ENCODE assay signal across 21 cellular contexts in the genomic region with DNA sequence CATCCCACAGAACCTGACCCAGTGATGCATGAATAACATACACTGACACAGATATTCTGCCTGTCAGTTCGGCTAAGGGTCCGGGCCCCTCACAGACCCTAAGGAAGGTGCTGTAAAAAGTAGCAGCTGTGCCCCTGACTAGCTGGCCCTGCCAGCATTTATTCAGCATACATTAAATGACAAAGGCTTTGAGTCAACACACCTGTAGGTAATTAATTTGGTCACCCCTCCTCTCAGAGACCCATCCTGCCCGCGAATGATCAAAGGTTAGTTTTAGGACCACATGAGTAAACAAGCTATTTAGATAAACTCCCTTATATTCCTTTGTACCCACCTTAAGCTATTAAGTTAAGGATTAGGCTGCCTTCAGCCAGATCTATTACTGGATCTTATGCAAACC.
DNase-seq lines count a peak whose midpoint lies in the region; ATAC-seq, FAIRE-seq and TF ChIP-seq lines count a peak whose summit lies in the region.
"Had no signal": no experiment of that assay in that cellular context is flagged by ENCODE, and none has a peak within 500 bp of the region (broad histone marks: within the 10 kb centered on the region; RNA-seq: fewer than 3 reads in every experiment).

No MANE protein-coding gene starts in this region.

- H2BK12ac ChIP-seq in H1 (ENCODE audit: low read depth, low read length), result no peak overlapping the region

- no peak overlapping the region for H2BK5ac ChIP-seq in H1 (ENCODE audit: low read depth, low read length)

- H3K27me3 ChIP-seq in GM23338 (ENCODE audit: insufficient read depth), result no peaks in the 10 kb centered on the region
- no peaks in the 10 kb centered on the region for H3K27me3 ChIP-seq in H1 (replicated peaks in 1 of 4; ENCODE audit: control insufficient read depth in 3 of 4, extremely low read depth in 1 of 4, insufficient read depth in 3 of 4, low read length in 3 of 4)
- H3K27me3 ChIP-seq in naive thymus-derived CD4-positive, alpha-beta T cell (ENCODE audit: control insufficient read depth in 2 of 2, insufficient read depth in 2 of 2, low read length in 2 of 2), result no peaks in the 10 kb centered on the region
- H3K27me3 ChIP-seq: BE2C, BLaER1 had no signal

- peaks cover 30% of the 10 kb centered on the region for H3K4me1 ChIP-seq in GM23338 (ENCODE audit: insufficient read depth)
- H3K4me1 ChIP-seq in H1 (replicated peaks in 1 of 4; ENCODE audit: control insufficient read depth in 3 of 4, insufficient read depth in 4 of 4, low read length in 3 of 4), result peaks cover 0 to 12% (median 4%) of the 10 kb centered on the region in 4 experiments; a peak in 3 of 7 replicates
- H3K4me1 ChIP-seq in naive thymus-derived CD4-positive, alpha-beta T cell (ENCODE audit: control insufficient read depth in 2 of 2, insufficient read depth in 2 of 2, low read length in 2 of 2), result no peaks in the 10 kb centered on the region
- H3K4me1 ChIP-seq: A549, BE2C, BLaER1 had no signal

- no peak overlapping the region for H3K9ac ChIP-seq in H1 (replicated peaks in 1 of 4; ENCODE audit: extremely low read depth in 1 of 4, low read depth in 3 of 4, low read length in 3 of 4)
- H3K9ac ChIP-seq: BLaER1 had no signal

- H4K91ac ChIP-seq in H1 (replicated peaks; ENCODE audit: insufficient read length, low read length), result no peak overlapping the region

- TF ChIP-seq EP300 in H1 (IDR thresholded peaks at IDR 0.05; ENCODE audit: borderline replicate concordance in 1 of 2, low read depth in 2 of 2, low read length in 2 of 2), result no peak

- no peak overlapping the region for H3K23ac ChIP-seq in H1 (ENCODE audit: insufficient read length)

- no peak for FAIRE-seq in H1 (lab: Jason Lieb, UNC)
- FAIRE-seq: A549, D721Med, G401.6, GM12891, GM19239 had no signal

- POLR2A ChIA-PET in H1 (lab: Charles Lee; ENCODE audit: partially characterized antibody), result interaction anchor here (0.6 kb wide), 1 partner anchor 26 kb away, joined by 5 read pairs; no protein-coding TSS in a partner anchor
- POLR2A ChIA-PET in naive thymus-derived CD4-positive, alpha-beta T cell (lab: Charles Lee), result no interaction called here

- no peak for ATAC-seq in GM23338
- ATAC-seq in naive thymus-derived CD4-positive, alpha-beta T cell, result no peak
- ATAC-seq: A549 had no signal

- CTCF ChIA-PET in H1 (lab: Charles Lee; ENCODE audit: partially characterized antibody), result interaction anchor here (2.0 kb wide), 1 partner anchor 9 kb away, joined by 12 read pairs; no protein-coding TSS in a partner anchor
- CTCF ChIA-PET in naive thymus-derived CD4-positive, alpha-beta T cell (lab: Charles Lee), result no interaction called here

- no peak overlapping the region for H4K5ac ChIP-seq in H1 (ENCODE audit: insufficient read length, low read depth, low read length)

- 86% methylated on average over 4 of the region's 4 CpGs; no CpG with 5 or more reads in 1 of the 2 experiments for WGBS in H1 (ENCODE audit: extremely low coverage in 1 of 2, insufficient coverage in 1 of 2, insufficient read length in 1 of 2, insufficient replicate concordance in 2 of 2, low coverage in 1 of 2, low lambda C conversion rate in 2 of 2, missing lambda C conversion rate in 1 of 2), 2 experiments

- H3K36me3 Mint-ChIP-seq in GM23338 (ENCODE audit: low read depth), result peaks cover 9% of the 10 kb centered on the region; the same call in 2 of the 3 replicates
- H3K36me3 Mint-ChIP-seq in naive thymus-derived CD4-positive, alpha-beta T cell, result no peaks in the 10 kb centered on the region
- H3K36me3 Mint-ChIP-seq in chondrocyte (ENCODE audit: low read depth), result no peaks in the 10 kb centered on the region
- H3K36me3 Mint-ChIP-seq: CD14-positive monocyte; CD4-positive, alpha-beta memory T cell; CD4-positive, CD25-positive, alpha-beta regulatory T cell; CD8-positive, alpha-beta memory T cell had no signal

- H2BK15ac ChIP-seq in H1 (ENCODE audit: low read length), result no peak overlapping the region

- no peak overlapping the region for H2BK120ac ChIP-seq in H1 (replicated peaks; ENCODE audit: low read depth, low read length)

- no peak overlapping the region for H3K14ac ChIP-seq in H1 (ENCODE audit: insufficient read length)

- DNase-seq in GM23338 (ENCODE audit: low spot score) (peak; percentile 19), H1 (ENCODE audit: low read depth in 1 of 2, low spot score in 2 of 2) (no peak), retina (peak; percentile 25), chondrocyte (ENCODE audit: low spot score) (no peak)
- no peak for DNase-seq in naive thymus-derived CD4-positive, alpha-beta T cell
- DNase-seq: BE2C; C1 segment of cervical spinal cord; CD4-positive, CD25-positive, alpha-beta regulatory T cell; CD8-positive, alpha-beta memory T cell; COR-L47; DMS79 treated with DMSO at 0.1 percent for 48 hours; GF-D8 had no signal

- H3K9me3 Mint-ChIP-seq in GM23338 (peaks cover 6% of the 10 kb centered on the region; the same call in 2 of the 3 replicates), chondrocyte (ENCODE audit: low read depth) (no peaks in the 10 kb centered on the region)
- peaks cover 0 to 4% (median 0%) of the 10 kb centered on the region in 11 donors for H3K9me3 Mint-ChIP-seq in naive thymus-derived CD4-positive, alpha-beta T cell

- H3K27me3 Mint-ChIP-seq in GM23338 (ENCODE audit: insufficient read depth, low read depth, poor library complexity) (peaks cover 2% of the 10 kb centered on the region), chondrocyte (ENCODE audit: low read depth) (peaks cover 3% of the 10 kb centered on the region)
- H3K27me3 Mint-ChIP-seq in naive thymus-derived CD4-positive, alpha-beta T cell, result peaks cover 0 to 5% (median 0%) of the 10 kb centered on the region in 5 donors
- H3K27me3 Mint-ChIP-seq: CD4-positive, alpha-beta memory T cell; CD4-positive, CD25-positive, alpha-beta regulatory T cell; CD8-positive, alpha-beta memory T cell had no signal

- no peak overlapping the region for H2BK20ac ChIP-seq in H1 (ENCODE audit: low read length)

- TF ChIP-seq POLR2A in H1 (IDR thresholded peaks at IDR 0.05; ENCODE audit: control extremely low read depth in 1 of 2, low read depth in 2 of 2, low read length in 2 of 2), result no peak

- no peaks in the 10 kb centered on the region for H4K20me1 ChIP-seq in GM23338 (replicated peaks; ENCODE audit: insufficient read depth)
- no peaks in the 10 kb centered on the region for H4K20me1 ChIP-seq in H1 (replicated peaks in 1 of 2; ENCODE audit: control insufficient read depth in 1 of 2, insufficient read depth in 2 of 2, low read length in 2 of 2)
- H4K20me1 ChIP-seq: BLaER1 had no signal

- no peaks in the 10 kb centered on the region for H3K9me3 ChIP-seq in H1 (ENCODE audit: insufficient read depth in 2 of 2, low read depth in 1 of 2, low read length in 1 of 2)
- no peaks in the 10 kb centered on the region for H3K9me3 ChIP-seq in naive thymus-derived CD4-positive, alpha-beta T cell (ENCODE audit: control insufficient read depth in 2 of 3, low read length in 3 of 3)
- H3K9me3 ChIP-seq: A549, BE2C, BLaER1 had no signal

- peaks cover 27% of the 10 kb centered on the region for H3K4me1 Mint-ChIP-seq in GM23338
- H3K4me1 Mint-ChIP-seq in naive thymus-derived CD4-positive, alpha-beta T cell, result no peaks in the 10 kb centered on the region
- no peaks in the 10 kb centered on the region for H3K4me1 Mint-ChIP-seq in chondrocyte (ENCODE audit: low read depth)
- H3K4me1 Mint-ChIP-seq: CD14-positive monocyte; CD4-positive, alpha-beta memory T cell; CD4-positive, CD25-positive, alpha-beta regulatory T cell; CD8-positive, alpha-beta memory T cell had no signal

- H3K79me2 ChIP-seq in GM23338 (replicated peaks; ENCODE audit: insufficient read depth), result no peaks in the 10 kb centered on the region
- H3K79me2 ChIP-seq in H1 (ENCODE audit: control insufficient read depth in 1 of 2, insufficient read depth in 2 of 2, low read length in 2 of 2), result no peaks in the 10 kb centered on the region; a peak in 1 of 4 replicates

- no peaks in the 10 kb centered on the region for H3K9me2 ChIP-seq in GM23338 (ENCODE audit: insufficient read depth)

- H3K27ac Mint-ChIP-seq in GM23338, result no peak overlapping the region
- H3K27ac Mint-ChIP-seq in naive thymus-derived CD4-positive, alpha-beta T cell, result no peak overlapping the region
- H3K27ac Mint-ChIP-seq in chondrocyte (ENCODE audit: unreplicated experiment), result no peak overlapping the region
- H3K27ac Mint-ChIP-seq: CD14-positive monocyte; CD4-positive, alpha-beta memory T cell; CD4-positive, CD25-positive, alpha-beta regulatory T cell; CD8-positive, alpha-beta memory T cell had no signal

- H3F3A ChIP-seq in GM23338 (replicated peaks; ENCODE audit: low read depth), result no peaks in the 10 kb centered on the region

- intact Hi-C loops in naive thymus-derived CD4-positive, alpha-beta T cell (cut with micrococcal nuclease), result no loop called here

- no peak overlapping the region for H2AK5ac ChIP-seq in H1 (ENCODE audit: low read depth, low read length)

- H3K4me3 Mint-ChIP-seq in GM23338 (no peak overlapping the region), chondrocyte (ENCODE audit: unreplicated experiment) (no peak overlapping the region)
- H3K4me3 Mint-ChIP-seq in naive thymus-derived CD4-positive, alpha-beta T cell, result no peak overlapping the region
- H3K4me3 Mint-ChIP-seq: CD14-positive monocyte; CD4-positive, alpha-beta memory T cell; CD4-positive, CD25-positive, alpha-beta regulatory T cell; CD8-positive, alpha-beta memory T cell had no signal

- H3K18ac ChIP-seq in H1 (ENCODE audit: extremely low read depth, low read length), result no peak overlapping the region

- no peak overlapping the region for H4K8ac ChIP-seq in H1 (ENCODE audit: extremely low read depth, insufficient read depth, low read length)

- H3K4me2 ChIP-seq in GM23338 (no peak overlapping the region), H1 (ENCODE audit: insufficient read depth in 1 of 2, low read depth in 2 of 2, low read length in 2 of 2) (no peak overlapping the region)
- H3K4me2 ChIP-seq: A549, BLaER1 had no signal

- no peak overlapping the region for H3K4ac ChIP-seq in H1 (replicated peaks; ENCODE audit: insufficient read length, low read depth, low read length)

- no peak overlapping the region for H3K27ac ChIP-seq in GM23338 (ENCODE audit: low read depth)
- H3K27ac ChIP-seq in H1 (ENCODE audit: low read depth, low read length), result no peak overlapping the region
- no peak overlapping the region for H3K27ac ChIP-seq in naive thymus-derived CD4-positive, alpha-beta T cell (ENCODE audit: low read depth, low read length)
- H3K27ac ChIP-seq: 22Rv1, A549, BLaER1 had no signal

- H3K4me3 ChIP-seq in GM23338 (no peak overlapping the region), H1 (ENCODE audit: extremely low read depth in 1 of 4, insufficient read depth in 2 of 4, low read depth in 3 of 4, low read length in 4 of 4) (no peak overlapping the region)
- H3K4me3 ChIP-seq in naive thymus-derived CD4-positive, alpha-beta T cell (ENCODE audit: low read length), result no peak overlapping the region
- H3K4me3 ChIP-seq: A549, BLaER1 had no signal

- H2AFZ ChIP-seq in GM23338 (no peak overlapping the region), H1 (ENCODE audit: low read length) (no peak overlapping the region)

- no peaks in the 10 kb centered on the region for H3K23me2 ChIP-seq in H1 (ENCODE audit: low read depth, low read length)

- H3K79me1 ChIP-seq in H1 (ENCODE audit: low read depth, low read length), result no peaks in the 10 kb centered on the region

- TF ChIP-seq CTCF in GM23338 (conservative IDR thresholded peaks at IDR 0.05; ENCODE audit: low read depth in 2 of 2) (no peak), H1 (IDR thresholded peaks at IDR 0.05; ENCODE audit: control extremely low read depth in 1 of 3, insufficient read depth in 1 of 3, low read depth in 1 of 3, low read length in 3 of 3) (no peak), chondrocyte (IDR thresholded peaks at IDR 0.05) (no peak)

- TF ChIP-seq RAD21 in H1 (IDR thresholded peaks at IDR 0.05 in 1 of 2, conservative IDR thresholded peaks at IDR 0.05 in 1 of 2; ENCODE audit: low read depth in 2 of 2, low read length in 2 of 2), result no peak

- H3K36me3 ChIP-seq in GM23338 (ENCODE audit: insufficient read depth), result no peaks in the 10 kb centered on the region
- H3K36me3 ChIP-seq in H1 (ENCODE audit: control insufficient read depth in 2 of 4, insufficient read depth in 4 of 4, low read length in 3 of 4), result no peaks in the 10 kb centered on the region
- no peaks in the 10 kb centered on the region for H3K36me3 ChIP-seq in naive thymus-derived CD4-positive, alpha-beta T cell (ENCODE audit: control insufficient read depth in 2 of 3, insufficient read depth in 3 of 3, low read length in 3 of 3)
- H3K36me3 ChIP-seq: BE2C, BLaER1 had no signal

- no peak overlapping the region for H3K56ac ChIP-seq in H1 (replicated peaks; ENCODE audit: insufficient read length, low read depth, low read length)

Comparison
In these comparisons a context has a peak if more than half of its experiments do, and no peak if none do; other contexts are left out.
1. DNase-seq: peak in GM23338 (single experiment) and retina (single experiment); none in H1 (0 of 2), naive thymus-derived CD4-positive, alpha-beta T cell (0 of 9) and chondrocyte (single experiment).